Comparison of ENCODE assay signal across 17 cellular contexts in the genomic region with DNA sequence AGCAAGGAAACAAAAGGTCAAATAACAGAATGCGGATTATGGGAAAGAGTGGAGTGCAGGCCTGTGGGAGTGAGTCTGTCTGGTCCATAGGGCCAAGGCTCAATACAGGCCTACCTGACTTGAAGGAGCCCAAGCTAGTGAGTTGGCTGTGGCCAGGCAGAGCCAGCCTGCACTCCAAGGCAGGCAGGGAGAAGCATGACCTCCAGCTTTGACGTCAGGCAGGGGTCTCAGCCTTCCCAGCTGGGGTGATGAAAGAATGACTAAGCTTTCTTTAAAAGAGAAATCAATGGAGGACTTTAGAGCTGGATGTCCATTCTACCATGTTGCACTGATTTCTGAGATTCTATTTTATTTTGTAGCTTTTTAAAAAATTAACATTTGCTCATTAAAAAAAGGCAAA.
DNase-seq lines count a peak whose midpoint lies in the region; ATAC-seq and TF ChIP-seq lines count a peak whose summit lies in the region.
"Had no signal": no experiment of that assay in that cellular context is flagged by ENCODE, and none has a peak within 500 bp of the region (broad histone marks: within the 10 kb centered on the region; RNA-seq: fewer than 3 reads in every experiment).

No MANE protein-coding gene starts in this region.

- no peak for ATAC-seq in activated CD8-positive, alpha-beta memory T cell treated with anti-CD3 and anti-CD28 coated beads, Interleukin-2, amount 10 ng/mL, durations not matched to agents 7 days and 5 days

- H3K4me3 ChIP-seq in fibroblast of pulmonary artery (replicated peaks; ENCODE audit: low read depth, low read length) (no peak overlapping the region), ovary (no peak overlapping the region), uterus (no peak overlapping the region)
- H3K4me3 ChIP-seq: BLaER1 treated with 17β-estradiol and CSF1 and Interleukin-3, amounts not matched to agents 10 nM and 100 nM had no signal

- H3K4me3 Mint-ChIP-seq in activated CD8-positive, alpha-beta memory T cell treated with anti-CD3 and anti-CD28 coated beads, Interleukin-2, amount 10 ng/mL, durations not matched to agents 7 days and 5 days = no peak overlapping the region

- H3K9me3 ChIP-seq in ovary = no peaks in the 10 kb centered on the region
- no peaks in the 10 kb centered on the region for H3K9me3 ChIP-seq in uterus

- WGBS in ovary, 3 donors = 50 to 73% (median 63%) methylated on average over 2 of the region's 2 CpGs

- no peak overlapping the region for H3K27ac Mint-ChIP-seq in activated CD8-positive, alpha-beta memory T cell treated with anti-CD3 and anti-CD28 coated beads, Interleukin-2, amount 10 ng/mL, durations not matched to agents 7 days and 5 days

- CTCF ChIA-PET in activated CD8-positive, alpha-beta memory T cell treated with anti-CD3 and anti-CD28 coated beads, Interleukin-2, amount 10 ng/mL, durations not matched to agents 7 days and 5 days (lab: Charles Lee) = interaction anchor here (1.7 kb wide), 1 partner anchor 63 kb away, joined by 5 read pairs; a partner anchor contains a TSS

- no peaks in the 10 kb centered on the region for H3K9me3 Mint-ChIP-seq in activated CD8-positive, alpha-beta memory T cell treated with anti-CD3 and anti-CD28 coated beads, Interleukin-2, amount 10 ng/mL, durations not matched to agents 7 days and 5 days (ENCODE audit: low read depth)

- no peak for TF ChIP-seq EP300 in ovary (IDR thresholded peaks at IDR 0.05)

- no peaks in the 10 kb centered on the region for H3K27me3 Mint-ChIP-seq in activated CD8-positive, alpha-beta memory T cell treated with anti-CD3 and anti-CD28 coated beads, Interleukin-2, amount 10 ng/mL, durations not matched to agents 7 days and 5 days

- peaks cover 30% of the 10 kb centered on the region for H3K4me1 Mint-ChIP-seq in activated CD8-positive, alpha-beta memory T cell treated with anti-CD3 and anti-CD28 coated beads, Interleukin-2, amount 10 ng/mL, durations not matched to agents 7 days and 5 days

- no peak for TF ChIP-seq POLR2A in ovary (IDR thresholded peaks at IDR 0.05)
- TF ChIP-seq POLR2A in uterus (IDR thresholded peaks at IDR 0.05) = no peak

- H3K27ac ChIP-seq in ovary = no peak overlapping the region
- H3K27ac ChIP-seq in uterus = peak overlapping the region; percentile 15 to 33
- H3K27ac ChIP-seq: BLaER1 treated with 17β-estradiol and CSF1 and Interleukin-3, amounts not matched to agents 10 nM and 100 nM; RWPE1 had no signal

- H3K36me3 Mint-ChIP-seq in activated CD8-positive, alpha-beta memory T cell treated with anti-CD3 and anti-CD28 coated beads, Interleukin-2, amount 10 ng/mL, durations not matched to agents 7 days and 5 days = peaks cover 15% of the 10 kb centered on the region

- DNase-seq in activated CD8-positive, alpha-beta memory T cell treated with anti-CD3 and anti-CD28 coated beads for 24 hours = peak; percentile 45
- DNase-seq in activated CD8-positive, alpha-beta memory T cell treated with anti-CD3 and anti-CD28 coated beads, Interleukin-2, amount 10 ng/mL, durations not matched to agents 7 days and 5 days = no peak
- DNase-seq in fibroblast of pulmonary artery (ENCODE audit: low read depth) (peak; percentile 78), ovary (peak in 3 of 5 donors; percentile 28 to 42 (median 40)), uterus (peak; percentile 50 to 54), NCI-H1694 (lab: John Stamatoyannopoulos, UW) (no peak), NCI-H446 (lab: John Stamatoyannopoulos, UW) (no peak), NAMALWA (ENCODE audit: low spot score) (no peak)
- DNase-seq: 8988T, EL, GOT3, Karpas-422, NCI-H1436, NCI-H2227 treated with DMSO at 0.1 percent for 48 hours, NCI-H526 had no signal

- TF ChIP-seq CTCF in fibroblast of pulmonary artery (IDR thresholded peaks at IDR 0.05; ENCODE audit: low read length, missing control alignments) = no peak
- no peak for TF ChIP-seq CTCF in ovary (IDR thresholded peaks at IDR 0.05)
- TF ChIP-seq CTCF in uterus (IDR thresholded peaks at IDR 0.05) = no peak

- H3K36me3 ChIP-seq in ovary = no peaks in the 10 kb centered on the region
- no peaks in the 10 kb centered on the region for H3K36me3 ChIP-seq in uterus
- H3K36me3 ChIP-seq: BLaER1 treated with 17β-estradiol and CSF1 and Interleukin-3, amounts not matched to agents 10 nM and 100 nM had no signal

- peaks cover 7% of the 10 kb centered on the region for H3K4me1 ChIP-seq in ovary (ENCODE audit: insufficient read depth)
- H3K4me1 ChIP-seq in uterus = peaks cover 9 to 12% of the 10 kb centered on the region in 2 donors

- no peaks in the 10 kb centered on the region for H3K27me3 ChIP-seq in ovary
- no peaks in the 10 kb centered on the region for H3K27me3 ChIP-seq in uterus
- H3K27me3 ChIP-seq: BLaER1 treated with 17β-estradiol and CSF1 and Interleukin-3, amounts not matched to agents 10 nM and 100 nM had no signal

- intact Hi-C loops in ovary (cut with DNase I) (no loop called here), uterus (cut with DNase I; ENCODE audit: low total_unique reads) (no loop called here)

Comparison
In these comparisons a context has a peak if more than half of its experiments do, and no peak if none do; other contexts are left out.
1. DNase-seq: peak in activated CD8-positive, alpha-beta memory T cell treated with anti-CD3 and anti-CD28 coated beads for 24 hours (single experiment), fibroblast of pulmonary artery (single experiment), ovary (3 of 5) and uterus (2 of 2); none in activated CD8-positive, alpha-beta memory T cell treated with anti-CD3 and anti-CD28 coated beads, Interleukin-2, amount 10 ng/mL, durations not matched to agents 7 days and 5 days (single experiment), NCI-H1694 (single experiment), NCI-H446 (0 of 2) and NAMALWA (single experiment).
2. H3K27ac ChIP-seq: peak in uterus (2 of 2); none in ovary (0 of 2).